Comparison of ENCODE assay signal across 18 cellular contexts in genomic region chr7:92705831-92706230, GRCh38.
DNase-seq lines count a peak whose midpoint lies in the region; ATAC-seq, FAIRE-seq and TF ChIP-seq lines count a peak whose summit lies in the region.
"Had no signal": no experiment of that assay in that cellular context is flagged by ENCODE, and none has a peak within 500 bp of the region (broad histone marks: within the 10 kb centered on the region; RNA-seq: fewer than 3 reads in every experiment).

No MANE protein-coding gene starts in this region.

- H2AFZ ChIP-seq in keratinocyte (ENCODE audit: control insufficient read depth, low read length) = no peak overlapping the region

- H3K36me3 Mint-ChIP-seq in activated CD4-positive, alpha-beta T cell treated with anti-CD3 and anti-CD28 coated beads, Interleukin-2, amount 10 ng/mL, durations not matched to agents 24 days and 14 days (ENCODE audit: low read depth) = peaks cover 51% of the 10 kb centered on the region
- peaks cover 25% of the 10 kb centered on the region for H3K36me3 Mint-ChIP-seq in natural killer cell treated with Interleukin-12 subunit alpha and Interleukin-12 subunit beta and Interleukin-15 and Interleukin-18, amount 100 ng/mL, for 72 hours
- H3K36me3 Mint-ChIP-seq in natural killer cell = no peaks in the 10 kb centered on the region
- H3K36me3 Mint-ChIP-seq: CD14-positive monocyte had no signal

- no peak overlapping the region for H3K4me3 Mint-ChIP-seq in activated CD4-positive, alpha-beta T cell treated with anti-CD3 and anti-CD28 coated beads, Interleukin-2, amount 10 ng/mL, durations not matched to agents 24 days and 14 days
- H3K4me3 Mint-ChIP-seq in natural killer cell treated with Interleukin-12 subunit alpha and Interleukin-12 subunit beta and Interleukin-15 and Interleukin-18, amount 100 ng/mL, for 72 hours = no peak overlapping the region
- H3K4me3 Mint-ChIP-seq in natural killer cell = no peak overlapping the region
- H3K4me3 Mint-ChIP-seq: CD14-positive monocyte had no signal

- TF ChIP-seq CTCF in natural killer cell (IDR thresholded peaks at IDR 0.05) = no peak
- no peak for TF ChIP-seq CTCF in keratinocyte (optimal IDR thresholded peaks at IDR 0.05 in 1 of 3, IDR thresholded peaks at IDR 0.05 in 1 of 3, conservative IDR thresholded peaks at IDR 0.05 in 1 of 3; ENCODE audit: extremely low read depth in 1 of 3, insufficient read depth in 2 of 3, low read length in 3 of 3)
- no peak for TF ChIP-seq CTCF in adrenal gland (IDR thresholded peaks at IDR 0.05)

- H3K27ac ChIP-seq in keratinocyte (ENCODE audit: control insufficient read depth, insufficient read depth, low read length) = peak overlapping the region; percentile 6
- no peak overlapping the region for H3K27ac ChIP-seq in adrenal gland
- no peak overlapping the region for H3K27ac ChIP-seq in small intestine (ENCODE audit: low read depth in 1 of 2, low read length in 1 of 2)
- H3K27ac ChIP-seq: RWPE1 had no signal

- intact Hi-C loops in activated CD4-positive, alpha-beta T cell treated with anti-CD3 and anti-CD28 coated beads, Interleukin-2, amount 10 ng/mL, durations not matched to agents 24 days and 14 days (cut with micrococcal nuclease) = loop anchor here (1.0 to 5.0 kb wide), 3 partner anchors 13 to 331 kb away; no protein-coding TSS in a partner anchor
- intact Hi-C loops in natural killer cell (cut with micrococcal nuclease) = no loop called here
- intact Hi-C loops in adrenal gland (cut with DNase I) = no loop called here

- H3K9me1 ChIP-seq in keratinocyte (ENCODE audit: control insufficient read depth, extremely low read depth, insufficient read depth, low read length) = no peaks in the 10 kb centered on the region

- H3K4me3 ChIP-seq in keratinocyte (ENCODE audit: control insufficient read depth in 2 of 3, extremely low read depth in 1 of 3, insufficient read depth in 2 of 3, low read depth in 1 of 3, low read length in 3 of 3) (no peak overlapping the region), adrenal gland (no peak overlapping the region), small intestine (ENCODE audit: low read depth in 1 of 2, low read length in 2 of 2) (no peak overlapping the region)
- H3K4me3 ChIP-seq: K562 had no signal

- FAIRE-seq in keratinocyte (lab: Jason Lieb, UNC) (no peak), small intestine (lab: Jason Lieb, UNC) (no peak)
- FAIRE-seq: K562 had no signal

- H3K9ac ChIP-seq in keratinocyte (ENCODE audit: control insufficient read depth, extremely low read depth, insufficient read depth, low read length) = no peak overlapping the region

- no peak for DNase-seq in activated CD4-positive, alpha-beta T cell treated with anti-CD3 and anti-CD28 coated beads, Interleukin-2, amount 10 ng/mL, durations not matched to agents 24 days and 14 days
- DNase-seq in activated CD4-positive, alpha-beta T cell treated with anti-CD3 and anti-CD28 coated beads, Interleukin-2, amount 50 U/mL, for 1 hour = no peak
- DNase-seq in natural killer cell treated with Interleukin-12 subunit alpha and Interleukin-12 subunit beta and Interleukin-15 and Interleukin-18, amount 100 ng/mL, for 72 hours (ENCODE audit: low spot score) = no peak
- DNase-seq in natural killer cell = no peak
- DNase-seq in keratinocyte (ENCODE audit: low read depth, low spot score) = peak; percentile 28
- no peak for DNase-seq in adrenal gland
- no peak for DNase-seq in small intestine
- DNase-seq: 8988T, DMS79, NCI-H1694 treated with DMSO at 0.1 percent for 48 hours, NCI-H2107, NCI-H226, NCI-H524 treated with DMSO at 0.1 percent for 48 hours, PC-3 had no signal

- no peaks in the 10 kb centered on the region for H3K9me3 Mint-ChIP-seq in activated CD4-positive, alpha-beta T cell treated with anti-CD3 and anti-CD28 coated beads, Interleukin-2, amount 10 ng/mL, durations not matched to agents 24 days and 14 days
- no peaks in the 10 kb centered on the region for H3K9me3 Mint-ChIP-seq in natural killer cell treated with Interleukin-12 subunit alpha and Interleukin-12 subunit beta and Interleukin-15 and Interleukin-18, amount 100 ng/mL, for 72 hours
- no peaks in the 10 kb centered on the region for H3K9me3 Mint-ChIP-seq in natural killer cell

- no peaks in the 10 kb centered on the region for H4K20me1 ChIP-seq in keratinocyte (ENCODE audit: control insufficient read depth, extremely low read depth, insufficient read depth, low read length)

- peaks cover 3 to 4% of the 10 kb centered on the region in 2 experiments for H3K36me3 ChIP-seq in keratinocyte (ENCODE audit: control insufficient read depth in 2 of 2, extremely low read depth in 1 of 2, insufficient read depth in 2 of 2, low read length in 2 of 2)
- no peaks in the 10 kb centered on the region for H3K36me3 ChIP-seq in adrenal gland (replicated peaks in 1 of 2)
- H3K36me3 ChIP-seq in small intestine (ENCODE audit: control insufficient read depth in 2 of 2, insufficient read depth in 2 of 2, low read length in 2 of 2) = no peaks in the 10 kb centered on the region

- H3K79me2 ChIP-seq in keratinocyte (ENCODE audit: control insufficient read depth, insufficient read depth, low read length) = peaks cover 56% of the 10 kb centered on the region

- H3K27me3 Mint-ChIP-seq in activated CD4-positive, alpha-beta T cell treated with anti-CD3 and anti-CD28 coated beads, Interleukin-2, amount 10 ng/mL, durations not matched to agents 24 days and 14 days = no peaks in the 10 kb centered on the region
- no peaks in the 10 kb centered on the region for H3K27me3 Mint-ChIP-seq in natural killer cell treated with Interleukin-12 subunit alpha and Interleukin-12 subunit beta and Interleukin-15 and Interleukin-18, amount 100 ng/mL, for 72 hours
- H3K27me3 Mint-ChIP-seq in natural killer cell (ENCODE audit: low read depth in 2 of 2) = no peaks in the 10 kb centered on the region

- no peak for TF ChIP-seq POLR2A in adrenal gland (IDR thresholded peaks at IDR 0.05)

- H3K27ac Mint-ChIP-seq in activated CD4-positive, alpha-beta T cell treated with anti-CD3 and anti-CD28 coated beads, Interleukin-2, amount 10 ng/mL, durations not matched to agents 24 days and 14 days = peak overlapping the region; percentile 90
- H3K27ac Mint-ChIP-seq in natural killer cell treated with Interleukin-12 subunit alpha and Interleukin-12 subunit beta and Interleukin-15 and Interleukin-18, amount 100 ng/mL, for 72 hours = peak overlapping the region; percentile 27 to 80
- no peak overlapping the region for H3K27ac Mint-ChIP-seq in natural killer cell
- H3K27ac Mint-ChIP-seq: CD14-positive monocyte had no signal

- H3K27me3 ChIP-seq in keratinocyte (ENCODE audit: control insufficient read depth, extremely low read depth, insufficient read depth, low read length) = no peaks in the 10 kb centered on the region
- H3K27me3 ChIP-seq in adrenal gland = no peaks in the 10 kb centered on the region
- H3K27me3 ChIP-seq in small intestine (ENCODE audit: control insufficient read depth in 2 of 2, insufficient read depth in 2 of 2, low read length in 2 of 2) = no peaks in the 10 kb centered on the region

- 91 to 95% (median 94%) methylated on average over 1 of the region's 1 CpG for WGBS in adrenal gland, 4 donors
- 86 to 94% (median 90%) methylated on average over 1 of the region's 1 CpG for WGBS in small intestine, 3 donors

- H3K4me2 ChIP-seq in keratinocyte (ENCODE audit: control insufficient read depth, extremely low read depth, insufficient read depth, low read depth, low read length) = peak overlapping the region; percentile 6

- H3K9me3 ChIP-seq in keratinocyte (ENCODE audit: control insufficient read depth, low read depth, low read length) = no peaks in the 10 kb centered on the region
- H3K9me3 ChIP-seq in adrenal gland (replicated peaks in 1 of 3) = peaks cover 0 to 4% (median 0%) of the 10 kb centered on the region in 3 donors
- no peaks in the 10 kb centered on the region for H3K9me3 ChIP-seq in small intestine (ENCODE audit: control insufficient read depth, low read depth)

- H3K4me1 Mint-ChIP-seq in activated CD4-positive, alpha-beta T cell treated with anti-CD3 and anti-CD28 coated beads, Interleukin-2, amount 10 ng/mL, durations not matched to agents 24 days and 14 days = peaks cover 38% of the 10 kb centered on the region
- peaks cover 40 to 48% of the 10 kb centered on the region in 2 donors for H3K4me1 Mint-ChIP-seq in natural killer cell treated with Interleukin-12 subunit alpha and Interleukin-12 subunit beta and Interleukin-15 and Interleukin-18, amount 100 ng/mL, for 72 hours (ENCODE audit: low read depth in 2 of 2)
- H3K4me1 Mint-ChIP-seq in natural killer cell = peaks cover 0 to 10% of the 10 kb centered on the region in 2 donors

- ATAC-seq in natural killer cell treated with Interleukin-12 subunit alpha and Interleukin-12 subunit beta and Interleukin-15 and Interleukin-18, amount 100 ng/mL, for 72 hours = no peak
- ATAC-seq in natural killer cell (no peak), GM21825 (IDR thresholded peaks at IDR 0.05; ENCODE audit: unreplicated experiment) (no peak)
- ATAC-seq: PC-3 had no signal

- dilution Hi-C loops in keratinocyte (cut with MboI; ENCODE audit: extremely low pct_ligation_motif_present, low sequenced_read_pairs) = no loop called here

- no peaks in the 10 kb centered on the region for H3K4me1 ChIP-seq in keratinocyte (ENCODE audit: control insufficient read depth, extremely low read depth, insufficient read depth, low read length)
- no peaks in the 10 kb centered on the region for H3K4me1 ChIP-seq in adrenal gland (replicated peaks in 1 of 2)
- no peaks in the 10 kb centered on the region for H3K4me1 ChIP-seq in small intestine (ENCODE audit: control insufficient read depth in 2 of 2, insufficient read depth in 1 of 2, low read depth in 1 of 2, low read length in 1 of 2)

Comparison
In these comparisons a context has a peak if more than half of its experiments do, and no peak if none do; other contexts are left out.
1. H3K27ac Mint-ChIP-seq: peak in activated CD4-positive, alpha-beta T cell treated with anti-CD3 and anti-CD28 coated beads, Interleukin-2, amount 10 ng/mL, durations not matched to agents 24 days and 14 days (single experiment) and natural killer cell treated with Interleukin-12 subunit alpha and Interleukin-12 subunit beta and Interleukin-15 and Interleukin-18, amount 100 ng/mL, for 72 hours (2 of 2); none in natural killer cell (0 of 2).